In the genomic region with DNA sequence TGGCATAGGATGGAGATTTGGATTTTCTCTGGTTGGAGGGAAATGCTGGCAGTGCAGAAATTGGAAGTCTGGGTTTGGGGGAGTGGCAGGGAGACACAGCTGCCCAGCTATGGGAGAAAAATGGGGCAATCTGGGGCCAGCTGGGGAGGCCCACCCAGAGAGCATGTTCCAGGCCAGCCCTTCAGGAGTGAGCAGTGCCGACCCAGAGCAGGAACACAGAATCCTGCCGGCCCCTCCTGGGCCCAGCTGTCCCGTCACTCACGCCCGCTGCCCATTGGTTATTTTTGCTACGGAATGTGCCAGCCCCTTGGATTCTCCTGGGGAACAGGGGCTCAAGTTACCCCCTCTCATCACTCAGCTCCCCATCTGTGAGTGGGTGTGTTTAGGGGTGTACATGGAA, we compare ENCODE assay signal across 22 cellular contexts. TPM values are rescaled to one million over a fixed set of nuclear protein-coding genes. Genes with fewer than 3 reads are reported as not detected.
"Had no signal": no experiment of that assay in that cellular context is flagged by ENCODE, and none has a peak within 500 bp of the region (broad histone marks: within the 10 kb centered on the region; RNA-seq: fewer than 3 reads in every experiment).

No MANE protein-coding gene starts in this region.

- H3K9me3 ChIP-seq: left lung, suprapubic skin, upper lobe of right lung had no signal

- H3K27ac Mint-ChIP-seq: activated naive CD8-positive, alpha-beta T cell treated with anti-CD3 and anti-CD28 coated beads, Interleukin-2, amount 10 ng/mL, durations not matched to agents 7 days and 5 days; dendritic cell treated with granulocyte-macrophage colony-stimulating factor and Interleukin-4, amounts not matched to agents 40 ng/mL and 50 ng/mL, for 4 days; effector memory CD8-positive, alpha-beta T cell; memory B cell had no signal

- H3K9me3 Mint-ChIP-seq: activated naive CD8-positive, alpha-beta T cell treated with anti-CD3 and anti-CD28 coated beads, Interleukin-2, amount 10 ng/mL, durations not matched to agents 7 days and 5 days; dendritic cell treated with granulocyte-macrophage colony-stimulating factor and Interleukin-4, amounts not matched to agents 40 ng/mL and 50 ng/mL, for 4 days; effector memory CD8-positive, alpha-beta T cell; memory B cell had no signal

- H3K4me3 Mint-ChIP-seq: activated naive CD8-positive, alpha-beta T cell treated with anti-CD3 and anti-CD28 coated beads, Interleukin-2, amount 10 ng/mL, durations not matched to agents 7 days and 5 days; dendritic cell treated with granulocyte-macrophage colony-stimulating factor and Interleukin-4, amounts not matched to agents 40 ng/mL and 50 ng/mL, for 4 days; effector memory CD8-positive, alpha-beta T cell; memory B cell had no signal

- ATAC-seq: activated CD4-positive, CD25-positive, alpha-beta regulatory T cell treated with anti-CD3 and anti-CD28 coated beads, Interleukin-2, amount 50 U/mL, for 24 hours; effector memory CD8-positive, alpha-beta T cell; left lung; upper lobe of right lung had no signal

- H3K36me3 Mint-ChIP-seq: activated naive CD8-positive, alpha-beta T cell treated with anti-CD3 and anti-CD28 coated beads, Interleukin-2, amount 10 ng/mL, durations not matched to agents 7 days and 5 days; memory B cell had no signal

- H3K27ac ChIP-seq: brain microvascular endothelial cell, left lung, suprapubic skin, upper lobe of right lung had no signal

- H3K4me3 ChIP-seq: left lung, suprapubic skin, upper lobe of right lung had no signal

- H3K36me3 ChIP-seq: brain microvascular endothelial cell, left lung, suprapubic skin, upper lobe of right lung had no signal

- DNase-seq: activated naive CD4-positive, alpha-beta T cell; activated naive CD8-positive, alpha-beta T cell treated with anti-CD3 and anti-CD28 coated beads, Interleukin-2, amount 10 ng/mL, durations not matched to agents 7 days and 5 days; activated T-cell treated with anti-CD3 and anti-CD28 coated beads for 4 hours; brain microvascular endothelial cell; effector memory CD8-positive, alpha-beta T cell; hypothalamus; kidney; left lung; small intestine; stimulated activated CD4-positive, alpha-beta T cell treated with anti-CD3 and anti-CD28 coated beads, Interleukin-4, amount 100 ng/mL, for 4 hours; stimulated activated CD8-positive, alpha-beta memory T cell treated with anti-CD3 and anti-CD28 coated beads, Interleukin-4, amount 100 ng/mL, for 48 hours; stimulated activated naive CD4-positive, alpha-beta T cell treated with Interleukin-2 at 50 U/mL for 16 hours; T1000; upper lobe of right lung had no signal

RNA-seq across cellular contexts. Expression of gene DES, which starts 21.3 kb away (rescaled TPM):
- total RNA-seq: activated naive CD8-positive, alpha-beta T cell treated with anti-CD3 and anti-CD28 coated beads, Interleukin-2, amount 10 ng/mL, durations not matched to agents 7 days and 5 days; epithelial cell of proximal tubule; osteocyte; SK-MEL-5 had no signal
- polyA plus RNA-seq: neural cell had no signal
